12 cellular contexts compared by ENCODE assay signal in genomic region chr5:89584339-89584956, GRCh38.
A peak's percentile ranks its signal among the peaks of the same experiment; 100 is the strongest.
DNase-seq lines count a peak whose midpoint lies in the region; ATAC-seq and TF ChIP-seq lines count a peak whose summit lies in the region.
"Had no signal": no experiment of that assay in that cellular context is flagged by ENCODE, and none has a peak within 500 bp of the region (broad histone marks: within the 10 kb centered on the region; RNA-seq: fewer than 3 reads in every experiment).

No MANE protein-coding gene starts in this region.

- H3K4me2 ChIP-seq in HCT116 (ENCODE audit: low read length), result peak overlapping the region; percentile 36

- no peaks in the 10 kb centered on the region for H3K9me3 ChIP-seq in HCT116 (ENCODE audit: control insufficient read depth in 1 of 2, insufficient read depth in 1 of 2, low read depth in 1 of 2, low read length in 2 of 2)
- no peaks in the 10 kb centered on the region for H3K9me3 ChIP-seq in T-helper 17 cell (ENCODE audit: control insufficient read depth, low read length, poor library complexity, severe bottlenecking)
- H3K9me3 ChIP-seq: BE2C had no signal

- intact Hi-C loops in HCT116 (cut with micrococcal nuclease), result no loop called here

- H3K9me2 ChIP-seq in HCT116 (ENCODE audit: insufficient read depth), result no peaks in the 10 kb centered on the region

- no peaks in the 10 kb centered on the region for H3K79me2 ChIP-seq in HCT116 (ENCODE audit: insufficient read depth, low read length)

- peaks cover 3% of the 10 kb centered on the region for H3K4me1 Mint-ChIP-seq in T-helper 17 cell

- H3K27ac ChIP-seq in HCT116 (ENCODE audit: low read depth, low read length), result no peak overlapping the region
- H3K27ac ChIP-seq in RWPE1, result no peak overlapping the region
- H3K27ac ChIP-seq: ascending aorta had no signal

- DNase-seq in AG04449 (ENCODE audit: low read depth, low spot score), result peak; percentile 62
- DNase-seq in HCT116 (ENCODE audit: low read depth, low spot score), result peak; percentile 23
- DNase-seq in RWPE1 (ENCODE audit: low spot score), result peak; percentile 96
- DNase-seq in fibroblast of the aortic adventitia (ENCODE audit: low read depth), result peak; percentile 62
- DNase-seq in T-helper 17 cell, result no peak
- no peak for DNase-seq in activated CD4-positive, alpha-beta T cell treated with anti-CD3 and anti-CD28 coated beads for 1 hour
- no peak for DNase-seq in GDM1 (lab: John Stamatoyannopoulos, UW)
- DNase-seq: BE2C; MV-4-11; stimulated activated naive CD4-positive, alpha-beta T cell treated with Interleukin-2 at 50 U/mL for 16 hours had no signal

- TF ChIP-seq POLR2A in HCT116 (IDR thresholded peaks at IDR 0.05; ENCODE audit: borderline replicate concordance, extremely low read depth, insufficient read depth, insufficient read length), result no peak

- no peak overlapping the region for H3K4me3 Mint-ChIP-seq in T-helper 17 cell

- H3K4me3 ChIP-seq in AG04449 (ENCODE audit: low read depth, low read length), result no peak overlapping the region
- no peak overlapping the region for H3K4me3 ChIP-seq in HCT116 (replicated peaks in 1 of 2; ENCODE audit: low read depth in 1 of 2, low read length in 2 of 2)
- no peak overlapping the region for H3K4me3 ChIP-seq in fibroblast of the aortic adventitia (ENCODE audit: low read depth, low read length)
- H3K4me3 ChIP-seq: ascending aorta had no signal

- H3K9ac ChIP-seq in HCT116 (ENCODE audit: low read length), result no peak overlapping the region

- no peaks in the 10 kb centered on the region for H3K27me3 Mint-ChIP-seq in T-helper 17 cell

- no TSS peak for BruUV-seq in HCT116 (replicated peaks; lab: Mats Ljungman, UMichigan)

- no peak for TF ChIP-seq CTCF in AG04449 (IDR thresholded peaks at IDR 0.05; ENCODE audit: insufficient read depth, low read length, missing control alignments)
- no peak for TF ChIP-seq CTCF in HCT116 (IDR thresholded peaks at IDR 0.05 in 2 of 3, conservative IDR thresholded peaks at IDR 0.05 in 1 of 3; ENCODE audit: borderline replicate concordance in 1 of 3, insufficient read depth in 1 of 3, low read depth in 2 of 3, low read length in 2 of 3)
- no peak for TF ChIP-seq CTCF in RWPE1 (conservative IDR thresholded peaks at IDR 0.05; ENCODE audit: low read depth)
- TF ChIP-seq CTCF in fibroblast of the aortic adventitia (IDR thresholded peaks at IDR 0.05; ENCODE audit: insufficient read depth, low read length), result no peak

- RAD21 ChIA-PET in HCT116 (lab: Charles Lee; ENCODE audit: low non-redundant PET in 1 of 2, low total read pairs in 2 of 2, uncharacterized antibody in 2 of 2, unreplicated experiment in 2 of 2), result no interaction called here

- peaks cover 0 to 7% of the 10 kb centered on the region in 2 experiments; a peak in 1 of 4 replicates for H3K4me1 ChIP-seq in HCT116 (ENCODE audit: control insufficient read depth in 1 of 2, insufficient read depth in 2 of 2, low read length in 2 of 2)
- H3K4me1 ChIP-seq: BE2C had no signal

- H3K36me3 ChIP-seq in HCT116 (ENCODE audit: control insufficient read depth in 1 of 2, insufficient read depth in 2 of 2, low read length in 2 of 2), result no peaks in the 10 kb centered on the region
- H3K36me3 ChIP-seq: ascending aorta, BE2C had no signal

- no peaks in the 10 kb centered on the region for H3K27me3 ChIP-seq in HCT116 (ENCODE audit: insufficient read depth, low read length)
- H3K27me3 ChIP-seq: ascending aorta, BE2C had no signal

- POLR2A ChIA-PET in AG04449 (lab: Yijun Ruan, JAX), result no interaction called here
- POLR2A ChIA-PET in HCT116 (lab: Charles Lee), result no interaction called here
- POLR2A ChIA-PET in RWPE1 (lab: Yijun Ruan, JAX; ENCODE audit: low non-redundant PET), result no interaction called here

- no peaks in the 10 kb centered on the region for H3K36me3 Mint-ChIP-seq in T-helper 17 cell (ENCODE audit: low read depth)

- TF ChIP-seq RAD21 in HCT116 (IDR thresholded peaks at IDR 0.05; ENCODE audit: low read depth), result no peak

- no peaks in the 10 kb centered on the region for H4K20me1 ChIP-seq in HCT116 (ENCODE audit: insufficient read depth)

- ATAC-seq in HCT116 (peak; percentile 57), T-helper 17 cell (no peak), HG02571 (IDR thresholded peaks at IDR 0.05; ENCODE audit: unreplicated experiment) (no peak)

- CTCF ChIA-PET in AG04449 (lab: Yijun Ruan, JAX), result no interaction called here
- CTCF ChIA-PET in HCT116 (lab: Charles Lee), result no interaction called here
- CTCF ChIA-PET in RWPE1 (lab: Yijun Ruan, JAX), result interaction anchor here (0.5 kb wide), 1 partner anchor 678 kb away, joined by 3 read pairs; no protein-coding TSS in a partner anchor

- peak overlapping the region; percentile 68 for H2AFZ ChIP-seq in HCT116 (ENCODE audit: low read depth, low read length, poor library complexity, severe bottlenecking)

- no peak overlapping the region for H3K27ac Mint-ChIP-seq in T-helper 17 cell

TF ChIP-seq in HCT116, 20 proteins besides CTCF, POLR2A, EP300 and RAD21:
- TF ChIP-seq FOSL1 (IDR thresholded peaks at IDR 0.05; ENCODE audit: low read depth) (peak; percentile 47; the same call in 1 of the 2 replicates), JUND (IDR thresholded peaks at IDR 0.05) (peak; percentile 39), SP1 (IDR thresholded peaks at IDR 0.05; ENCODE audit: low read depth) (0 out of 2 replicates have a peak, but pooled peaks have one; percentile 20), ZNF274 (IDR thresholded peaks at IDR 0.05; ENCODE audit: low read depth, low read length) (no peak)

Comparison
In these comparisons a context has a peak if more than half of its experiments do, and no peak if none do; other contexts are left out.
1. DNase-seq: peak in AG04449 (single experiment), HCT116 (single experiment), RWPE1 (single experiment) and fibroblast of the aortic adventitia (single experiment); none in T-helper 17 cell (0 of 3), activated CD4-positive, alpha-beta T cell treated with anti-CD3 and anti-CD28 coated beads for 1 hour (single experiment) and GDM1 (single experiment).